In the genomic region with DNA sequence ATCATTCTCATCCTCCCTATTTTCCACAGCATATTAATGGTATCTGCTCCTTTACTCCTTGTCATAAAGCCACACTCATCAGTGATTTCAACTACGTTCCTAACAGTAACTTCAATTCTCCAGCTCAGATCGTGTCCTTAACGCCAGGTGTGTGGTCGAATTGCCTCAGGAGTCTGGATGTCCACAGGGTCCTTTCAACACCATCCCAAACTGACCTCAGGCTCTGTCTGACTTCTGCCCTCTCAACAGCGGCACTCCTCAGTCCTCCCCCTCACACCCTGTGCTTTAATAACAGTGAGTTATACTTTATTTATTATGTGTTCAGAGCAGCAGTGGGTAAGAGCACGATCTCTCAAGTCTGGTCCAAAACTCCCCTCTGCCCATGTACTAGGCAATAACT, we compare ENCODE assay signal across 30 cellular contexts.
"Had no signal": no experiment of that assay in that cellular context is flagged by ENCODE, and none has a peak within 500 bp of the region (broad histone marks: within the 10 kb centered on the region; RNA-seq: fewer than 3 reads in every experiment).

No MANE protein-coding gene starts in this region.

- H3K27ac ChIP-seq: ascending aorta, breast epithelium, VCaP had no signal

- FAIRE-seq: TTC549 had no signal

- H3K27me3 ChIP-seq: ascending aorta, breast epithelium had no signal

- H3K36me3 ChIP-seq: breast epithelium had no signal

- H3K4me3 ChIP-seq: ascending aorta, breast epithelium had no signal

- DNase-seq: activated B cell treated with CpG ODN at 0.5 μM for 24 hours; activated CD4-positive, alpha-beta memory T cell treated with anti-CD3 and anti-CD28 coated beads for 36 hours; activated CD4-positive, alpha-beta T cell treated with anti-CD3 and anti-CD28 coated beads for 4 hours; activated CD4-positive, alpha-beta T cell treated with anti-CD3 and anti-CD28 coated beads, Interleukin-2, amount 10 ng/mL, durations not matched to agents 24 days and 14 days; activated CD4-positive, alpha-beta T cell treated with anti-CD3 and anti-CD28 coated beads, Interleukin-2, amount 50 U/mL, for 1 hour; activated CD4-positive, alpha-beta T cell treated with anti-CD3 and anti-CD28 coated beads, Interleukin-2, amount 50 U/mL, for 4 hours; activated CD4-positive, CD25-positive, alpha-beta regulatory T cell treated with anti-CD3 and anti-CD28 coated beads, Interleukin-2, amount 50 U/mL, for 72 hours; activated CD8-positive, alpha-beta memory T cell treated with anti-CD3 and anti-CD28 coated beads, Interleukin-2, amount 50 U/mL, for 4 hours; activated CD8-positive, alpha-beta T cell treated with anti-CD3 and anti-CD28 coated beads for 36 hours; activated effector memory CD4-positive, alpha-beta T cell treated with anti-CD3 and anti-CD28 coated beads, Interleukin-2, amount 50 U/mL, for 16 hours; activated gamma-delta T cell treated with Interleukin-2 at 50 U/mL for 16 hours; activated naive CD4-positive, alpha-beta T cell treated with anti-CD3 and anti-CD28 coated beads, Interleukin-2, amount 10 ng/mL, durations not matched to agents 7 days and 5 days; activated naive CD4-positive, alpha-beta T cell treated with Interleukin-2 at 50 U/mL for 16 hours; activated naive CD8-positive, alpha-beta T cell treated with anti-CD3 and anti-CD28 coated beads, Interleukin-2, amount 10 ng/mL, durations not matched to agents 7 days and 5 days; activated naive CD8-positive, alpha-beta T cell treated with anti-CD3 and anti-CD28 coated beads, Interleukin-2, amount 50 U/mL, for 24 hours; activated T-cell treated with anti-CD3 and anti-CD28 coated beads for 4 hours; activated T-cell treated with anti-CD3 and anti-CD28 coated beads, Interleukin-2, amount 50 U/mL, for 1 hour; activated T-cell treated with anti-CD3 and anti-CD28 coated beads, Interleukin-2, amount 50 U/mL, for 4 hours; activated T-cell treated with anti-CD3 and anti-CD28 coated beads, Interleukin-2, amount 50 U/mL, for 72 hours; amygdala; anterior cingulate cortex; central memory CD4-positive, alpha-beta T cell; T-helper 1 cell; T-helper 2 cell; T-helper 9 cell had no signal

- ATAC-seq: activated CD8-positive, alpha-beta T cell treated with anti-CD3 and anti-CD28 coated beads for 36 hours; activated naive CD8-positive, alpha-beta T cell treated with anti-CD3 and anti-CD28 coated beads, Interleukin-2, amount 50 U/mL, for 24 hours; activated T-cell treated with anti-CD3 and anti-CD28 coated beads, Interleukin-2, amount 50 U/mL, for 4 hours; activated T-cell treated with anti-CD3 and anti-CD28 coated beads, Interleukin-2, amount 50 U/mL, for 72 hours; activated T-helper 17 cell treated with anti-CD3 and anti-CD28 coated beads, Interleukin-2, amount 50 U/mL, for 72 hours had no signal

- H3K4me1 ChIP-seq: ascending aorta, breast epithelium had no signal

- H3K9me3 ChIP-seq: ascending aorta, breast epithelium had no signal
